In the genomic region with DNA sequence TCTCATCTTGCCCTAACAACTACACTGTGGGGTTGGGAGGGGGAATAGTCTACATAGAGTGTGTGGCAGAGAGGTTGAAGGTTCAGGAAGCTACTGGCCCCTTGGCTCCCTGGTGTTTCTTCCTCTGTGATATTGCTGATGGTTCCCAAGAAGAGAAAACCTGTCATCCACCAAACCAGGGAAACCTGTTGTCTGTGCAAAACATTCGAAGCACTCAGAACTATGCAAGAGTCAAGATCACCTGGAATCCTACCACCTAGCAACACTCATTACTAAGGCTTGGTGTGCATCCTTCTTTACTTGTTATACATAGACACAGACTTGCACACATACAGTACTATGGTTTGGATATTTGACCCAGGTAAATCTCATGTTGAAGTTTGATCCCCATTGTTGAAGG, we compare ENCODE assay signal across 22 cellular contexts. TPM values are rescaled to one million over a fixed set of nuclear protein-coding genes. Genes with fewer than 3 reads are reported as not detected.
DNase-seq lines count a peak whose midpoint lies in the region; ATAC-seq and TF ChIP-seq lines count a peak whose summit lies in the region.
"Had no signal": no experiment of that assay in that cellular context is flagged by ENCODE, and none has a peak within 500 bp of the region (broad histone marks: within the 10 kb centered on the region; RNA-seq: fewer than 3 reads in every experiment).

No MANE protein-coding gene starts in this region.

- peaks cover 9% of the 10 kb centered on the region for H3K9me3 Mint-ChIP-seq in MCF 10A (ENCODE audit: unreplicated experiment)

- H3K4me2 ChIP-seq in mammary epithelial cell (ENCODE audit: insufficient read depth, low read depth, low read length): no peak overlapping the region
- H3K4me2 ChIP-seq in trophoblast cell (ENCODE audit: low read length): no peak overlapping the region
- H3K4me2 ChIP-seq: BLaER1 had no signal

- H3K23ac ChIP-seq in trophoblast cell (ENCODE audit: low read length): no peak overlapping the region

- no peaks in the 10 kb centered on the region for H3K36me3 ChIP-seq in mammary epithelial cell (ENCODE audit: insufficient read depth, low read length)
- H3K36me3 ChIP-seq in SJSA1: no peaks in the 10 kb centered on the region
- H3K36me3 ChIP-seq in trophoblast cell (ENCODE audit: control insufficient read depth in 1 of 2, insufficient read depth in 2 of 2, low read length in 2 of 2): no peaks in the 10 kb centered on the region
- H3K36me3 ChIP-seq: BE2C, BLaER1 had no signal

- H3K27me3 Mint-ChIP-seq in MCF 10A (ENCODE audit: insufficient read depth, unreplicated experiment): peaks cover 8% of the 10 kb centered on the region

- H2BK12ac ChIP-seq in trophoblast cell (ENCODE audit: low read length): no peak overlapping the region

- no peak overlapping the region for H4K12ac ChIP-seq in trophoblast cell (ENCODE audit: low read depth, low read length)

- no peaks in the 10 kb centered on the region for H3K27me3 ChIP-seq in mammary epithelial cell (ENCODE audit: insufficient read depth, low read length)
- no peaks in the 10 kb centered on the region for H3K27me3 ChIP-seq in SJSA1 (replicated peaks)
- H3K27me3 ChIP-seq in trophoblast cell (ENCODE audit: insufficient read depth, low read length): no peaks in the 10 kb centered on the region
- H3K27me3 ChIP-seq: BE2C, BLaER1 had no signal

- peak overlapping the region; percentile 82 for H3K27ac Mint-ChIP-seq in MCF 10A (ENCODE audit: low read depth, unreplicated experiment)
- H3K27ac Mint-ChIP-seq: CD14-positive monocyte; CD4-positive, alpha-beta memory T cell; CD4-positive, CD25-positive, alpha-beta regulatory T cell had no signal

- in situ Hi-C loops in mammary epithelial cell (cut with MboI; ENCODE audit: low sequenced_read_pairs in 2 of 2): no loop called here

- H4K8ac ChIP-seq in trophoblast cell (ENCODE audit: low read depth, low read length): no peak overlapping the region

- H2BK120ac ChIP-seq in trophoblast cell (ENCODE audit: insufficient read depth, low read length, poor library complexity): no peak overlapping the region

- BruUV-seq in MCF 10A (replicated peaks; lab: Mats Ljungman, UMichigan) (no TSS peak), mammary epithelial cell (replicated peaks; lab: Mats Ljungman, UMichigan) (no TSS peak)

- POLR2A ChIA-PET in MCF 10A (lab: Yijun Ruan, JAX): no interaction called here

- no peaks in the 10 kb centered on the region for H4K20me1 ChIP-seq in mammary epithelial cell (ENCODE audit: insufficient read depth, low read length)
- H4K20me1 ChIP-seq: BLaER1 had no signal

- H3K27ac ChIP-seq in mammary epithelial cell (ENCODE audit: insufficient read depth, low read depth, low read length) (no peak overlapping the region), SJSA1 (0 out of 2 replicates have a peak overlapping the region, but pooled peaks have one; percentile 47), trophoblast cell (ENCODE audit: low read depth, low read length) (no peak overlapping the region)
- H3K27ac ChIP-seq: 22Rv1, BLaER1 had no signal

- H3K14ac ChIP-seq in trophoblast cell (ENCODE audit: low read length): no peak overlapping the region

- peaks cover 13% of the 10 kb centered on the region for H3K4me1 Mint-ChIP-seq in MCF 10A (ENCODE audit: insufficient read depth, unreplicated experiment)
- H3K4me1 Mint-ChIP-seq: CD14-positive monocyte; CD4-positive, alpha-beta memory T cell; CD4-positive, CD25-positive, alpha-beta regulatory T cell; CD8-positive, alpha-beta memory T cell had no signal

- H2AFZ ChIP-seq in mammary epithelial cell (ENCODE audit: low read depth, low read length) (no peak overlapping the region), trophoblast cell (ENCODE audit: insufficient read depth, low read length, poor library complexity) (no peak overlapping the region)

- no peak for DNase-seq in MCF 10A (ENCODE audit: unreplicated experiment)
- DNase-seq in mammary epithelial cell: no peak
- no peak for DNase-seq in SJSA1 (ENCODE audit: low read depth in 1 of 2, low spot score in 2 of 2)
- peak; percentile 63 to 86 for DNase-seq in trophoblast cell
- no peak for DNase-seq in NCI-H1048 (lab: John Stamatoyannopoulos, UW)
- DNase-seq: BE2C; C1 segment of cervical spinal cord; CD4-positive, alpha-beta memory T cell; CD4-positive, CD25-positive, alpha-beta regulatory T cell; CD8-positive, alpha-beta memory T cell; COR-L47; DMS 273 treated with DMSO at 0.1 percent for 48 hours; DMS153; DMS53; DMS79; DND-41; GDM1 had no signal

- H4K91ac ChIP-seq in trophoblast cell (ENCODE audit: low read depth, low read length): no peak overlapping the region

- H3K9me3 ChIP-seq in mammary epithelial cell (replicated peaks; ENCODE audit: insufficient read depth, low read length) (no peaks in the 10 kb centered on the region), SJSA1 (replicated peaks) (0 out of 2 replicates have a peak, but pooled peaks cover 2% of the 10 kb centered on the region), trophoblast cell (ENCODE audit: insufficient read depth, low read depth, low read length) (peaks cover 8% of the 10 kb centered on the region)

- H3K4me3 ChIP-seq in mammary epithelial cell (replicated peaks in 1 of 3; ENCODE audit: insufficient read depth in 1 of 3, low read depth in 2 of 3, low read length in 3 of 3): no peak overlapping the region
- H3K4me3 ChIP-seq in SJSA1: no peak overlapping the region
- no peak overlapping the region for H3K4me3 ChIP-seq in trophoblast cell (ENCODE audit: low read depth, low read length)
- H3K4me3 ChIP-seq: BLaER1, GM12878 had no signal

- no peak overlapping the region for H2BK5ac ChIP-seq in trophoblast cell (ENCODE audit: low read depth, low read length, poor library complexity)

- H3K36me3 Mint-ChIP-seq in MCF 10A (ENCODE audit: insufficient read depth, unreplicated experiment): no peaks in the 10 kb centered on the region
- H3K36me3 Mint-ChIP-seq: CD4-positive, CD25-positive, alpha-beta regulatory T cell had no signal

- no peak for ATAC-seq in GM18907 (IDR thresholded peaks at IDR 0.05; ENCODE audit: unreplicated experiment)
- ATAC-seq: GM12878 had no signal

- intact Hi-C loops in MCF 10A (cut with micrococcal nuclease) (no loop called here), mammary epithelial cell (cut with micrococcal nuclease) (no loop called here)

- no peak overlapping the region for H3K4me3 Mint-ChIP-seq in MCF 10A (ENCODE audit: unreplicated experiment)
- H3K4me3 Mint-ChIP-seq: CD14-positive monocyte; CD4-positive, alpha-beta memory T cell; CD4-positive, CD25-positive, alpha-beta regulatory T cell; CD8-positive, alpha-beta memory T cell had no signal

- no peak overlapping the region for H3K4ac ChIP-seq in trophoblast cell (ENCODE audit: low read depth, low read length)

- no peak for TF ChIP-seq CTCF in MCF 10A (IDR thresholded peaks at IDR 0.05; ENCODE audit: unreplicated experiment)
- no peak for TF ChIP-seq CTCF in mammary epithelial cell (conservative IDR thresholded peaks at IDR 0.05 in 1 of 2, IDR thresholded peaks at IDR 0.05 in 1 of 2; ENCODE audit: extremely low read depth in 1 of 2, insufficient read depth in 1 of 2, low read depth in 1 of 2, low read length in 2 of 2)

- H3K79me2 ChIP-seq in mammary epithelial cell (ENCODE audit: insufficient read depth, low read length): no peaks in the 10 kb centered on the region
- no peaks in the 10 kb centered on the region for H3K79me2 ChIP-seq in trophoblast cell (ENCODE audit: control insufficient read depth, insufficient read depth, low read length, poor library complexity)

- H2AK5ac ChIP-seq in trophoblast cell (ENCODE audit: low read length): no peak overlapping the region

- CTCF ChIA-PET in MCF 10A (lab: Yijun Ruan, JAX): interaction anchor here (0.6 to 1.9 kb wide), 3 partner anchors 22 to 826 kb away, joined by 3 to 6 read pairs (median 5); no protein-coding TSS in a partner anchor
- CTCF ChIA-PET in mammary epithelial cell (lab: Charles Lee; ENCODE audit: low non-redundant PET): no interaction called here

- dilution Hi-C loops in mammary epithelial cell (cut with HindIII; ENCODE audit: low sequenced_read_pairs): no loop called here

- no peaks in the 10 kb centered on the region for H3K79me1 ChIP-seq in trophoblast cell (ENCODE audit: low read length)

- 71% methylated on average over 1 of the region's 1 CpG for WGBS in mammary epithelial cell (ENCODE audit: low coverage, missing lambda C conversion rate)
- no CpG with 5 or more reads among the region's 1 CpG for WGBS in trophoblast cell (ENCODE audit: extremely low coverage, insufficient coverage, insufficient read length)

- H3K18ac ChIP-seq in trophoblast cell (ENCODE audit: low read length): no peak overlapping the region

- H3K9ac ChIP-seq in mammary epithelial cell (ENCODE audit: insufficient read depth, low read length) (no peak overlapping the region), trophoblast cell (ENCODE audit: low read length) (no peak overlapping the region)
- H3K9ac ChIP-seq: BLaER1 had no signal

- H3K4me1 ChIP-seq in mammary epithelial cell (ENCODE audit: insufficient read depth, low read length): no peaks in the 10 kb centered on the region
- peaks cover 9% of the 10 kb centered on the region; the same call in 1 of the 2 replicates for H3K4me1 ChIP-seq in SJSA1 (replicated peaks)
- no peaks in the 10 kb centered on the region for H3K4me1 ChIP-seq in trophoblast cell (ENCODE audit: control insufficient read depth in 1 of 2, insufficient read depth in 2 of 2, low read length in 2 of 2)
- H3K4me1 ChIP-seq: BE2C had no signal

RNA-seq across cellular contexts. Expression of gene MKI67, which starts 46.5 kb away (rescaled TPM):
- total RNA-seq in MCF 10A (2022): 40.4 and 81.4 TPM in 2 replicates
- 10 to 100 TPM in 1 of 2 donors, 1 to 10 TPM in 1; 1.3 to 88.5 TPM for total RNA-seq in mammary epithelial cell
- polyA plus RNA-seq in mammary epithelial cell: 20.8 TPM
- polyA minus RNA-seq in mammary epithelial cell: 70.7 TPM
- 26.7 and 50.4 TPM in 2 replicates for total RNA-seq in SJSA1 (2014; rRNA removed; shearing (Covaris generic))
- 28.7 and 34.2 TPM in 2 replicates for polyA plus RNA-seq in trophoblast cell (2013)

Comparison
In these comparisons a context has a peak if more than half of its experiments do, and no peak if none do; other contexts are left out.
1. DNase-seq: peak in trophoblast cell (2 of 2); none in MCF 10A (single experiment), mammary epithelial cell (single experiment), SJSA1 (0 of 2) and NCI-H1048 (single experiment).